ENCODE assay signal across 11 cellular contexts in genomic region chr3:58206406-58207011, GRCh38. TPM values are rescaled to one million over a fixed set of nuclear protein-coding genes. Genes with fewer than 3 reads are reported as not detected.
DNase-seq lines count a peak whose midpoint lies in the region; ATAC-seq and TF ChIP-seq lines count a peak whose summit lies in the region.
"Had no signal": no experiment of that assay in that cellular context is flagged by ENCODE, and none has a peak within 500 bp of the region (broad histone marks: within the 10 kb centered on the region; RNA-seq: fewer than 3 reads in every experiment).

No MANE protein-coding gene starts in this region.

- no peak overlapping the region for H3K4me3 ChIP-seq in adipocyte (ENCODE audit: low read length)
- no peak overlapping the region for H3K4me3 ChIP-seq in liver (ENCODE audit: low read depth in 1 of 3, low read length in 3 of 3)
- H3K4me3 ChIP-seq: gastrocnemius medialis had no signal

- no peak for TF ChIP-seq CTCF in CD4-positive, alpha-beta T cell (IDR thresholded peaks at IDR 0.05)
- TF ChIP-seq CTCF in liver (IDR thresholded peaks at IDR 0.05; ENCODE audit: low read depth, low read length, missing input control) = no peak

- H3K27me3 ChIP-seq in CD4-positive, alpha-beta T cell (ENCODE audit: control insufficient read depth, insufficient read depth, low read length) = no peaks in the 10 kb centered on the region
- no peaks in the 10 kb centered on the region for H3K27me3 ChIP-seq in adipocyte (replicated peaks; ENCODE audit: control insufficient read depth, insufficient read depth, low read length)
- H3K27me3 ChIP-seq in liver (ENCODE audit: control insufficient read depth in 4 of 4, insufficient read depth in 4 of 4, low read length in 3 of 4) = no peaks in the 10 kb centered on the region
- H3K27me3 ChIP-seq: gastrocnemius medialis had no signal

- no peaks in the 10 kb centered on the region for H3K9me3 Mint-ChIP-seq in CD4-positive, alpha-beta T cell

- H3K4me1 Mint-ChIP-seq in CD4-positive, alpha-beta T cell (ENCODE audit: low read depth) = no peaks in the 10 kb centered on the region

- no peak overlapping the region for H3K27ac Mint-ChIP-seq in CD4-positive, alpha-beta T cell

- H3K36me3 ChIP-seq in adipocyte (ENCODE audit: control insufficient read depth, insufficient read depth, low read length, severe bottlenecking) = no peaks in the 10 kb centered on the region
- no peaks in the 10 kb centered on the region for H3K36me3 ChIP-seq in liver (ENCODE audit: control insufficient read depth in 4 of 4, insufficient read depth in 3 of 4, low read depth in 1 of 4, low read length in 3 of 4)
- H3K36me3 ChIP-seq: gastrocnemius medialis had no signal

- H3K27me3 Mint-ChIP-seq in CD4-positive, alpha-beta T cell = peaks cover 24% of the 10 kb centered on the region

- H3K4me1 ChIP-seq in adipocyte (ENCODE audit: control insufficient read depth, insufficient read depth, low read length) (peaks cover 23% of the 10 kb centered on the region), liver (ENCODE audit: control insufficient read depth in 4 of 4, insufficient read depth in 4 of 4, low read length in 3 of 4) (peaks cover 2 to 20% (median 12%) of the 10 kb centered on the region in 4 donors)
- H3K4me1 ChIP-seq: gastrocnemius medialis had no signal

- no peak for TF ChIP-seq RAD21 in liver (IDR thresholded peaks at IDR 0.05)

- CTCF ChIA-PET in CD4-positive, alpha-beta T cell (lab: Charles Lee) = no interaction called here
- CTCF ChIA-PET in HEK293T (lab: Yijun Ruan, JAX) = no interaction called here

- WGBS in liver = 70% methylated on average over 5 of the region's 5 CpGs

- no peak overlapping the region for H3K27ac ChIP-seq in CD4-positive, alpha-beta T cell (ENCODE audit: low read depth, low read length)
- H3K27ac ChIP-seq in liver (ENCODE audit: low read depth in 1 of 2, low read length in 2 of 2) = peak overlapping the region; percentile 29 to 45
- H3K27ac ChIP-seq: gastrocnemius medialis had no signal

- H3K9ac ChIP-seq in adipocyte (ENCODE audit: low read length) (no peak overlapping the region), liver (ENCODE audit: low read depth in 1 of 2, low read length in 2 of 2) (no peak overlapping the region)

- DNase-seq in CD4-positive, alpha-beta T cell = no peak
- DNase-seq in adipocyte (ENCODE audit: low read depth) = peak; percentile 44
- DNase-seq in SW480 (ENCODE audit: low spot score) = no peak
- no peak for DNase-seq in HEK293T (ENCODE audit: extremely low spot score)
- DNase-seq: gastrocnemius medialis, NCI-H1092 had no signal

- intact Hi-C loops in CD4-positive, alpha-beta T cell (cut with DNase I, micrococcal nuclease) = no loop called here

- H3K36me3 Mint-ChIP-seq in CD4-positive, alpha-beta T cell (ENCODE audit: low read depth) = no peaks in the 10 kb centered on the region

- ATAC-seq in CD4-positive, alpha-beta T cell (ENCODE audit: poor library complexity) = peak; percentile 48
- ATAC-seq in HG02610 (IDR thresholded peaks at IDR 0.05; ENCODE audit: unreplicated experiment) (peak; percentile 50), HG02852 (IDR thresholded peaks at IDR 0.05; ENCODE audit: unreplicated experiment) (no peak), HG02588 (IDR thresholded peaks at IDR 0.05; ENCODE audit: unreplicated experiment) (no peak)
- ATAC-seq: gastrocnemius medialis had no signal

- H3K4me3 Mint-ChIP-seq in CD4-positive, alpha-beta T cell = no peak overlapping the region

- peaks cover 7% of the 10 kb centered on the region for H3K9me3 ChIP-seq in CD4-positive, alpha-beta T cell (ENCODE audit: control insufficient read depth, low read length)
- H3K9me3 ChIP-seq in adipocyte (ENCODE audit: control insufficient read depth, low read length) (peaks cover 3% of the 10 kb centered on the region), liver (ENCODE audit: control insufficient read depth in 4 of 4, low read length in 3 of 4) (no peaks in the 10 kb centered on the region)
- H3K9me3 ChIP-seq: gastrocnemius medialis had no signal

- POLR2A ChIA-PET in CD4-positive, alpha-beta T cell (lab: Charles Lee) = no interaction called here
- POLR2A ChIA-PET in HEK293T (lab: Yijun Ruan, JAX) = no interaction called here

TF ChIP-seq in liver, 16 proteins besides CTCF, POLR2A, EP300 and RAD21 (continues in another document):
- TF ChIP-seq YY1 (IDR thresholded peaks at IDR 0.05) = no peak
- no peak for TF ChIP-seq SP1 (IDR thresholded peaks at IDR 0.05)
- no peak for TF ChIP-seq ZBTB33 (IDR thresholded peaks at IDR 0.05)
- no peak for TF ChIP-seq JUND (IDR thresholded peaks at IDR 0.05)

TF ChIP-seq in HEK293T, 16 proteins besides CTCF, POLR2A, EP300 and RAD21:
- no peak for TF ChIP-seq SP1 (IDR thresholded peaks at IDR 0.05)
- no peak for TF ChIP-seq ZNF384 (IDR thresholded peaks at IDR 0.05)
- TF ChIP-seq SUZ12 (IDR thresholded peaks at IDR 0.05) = no peak
- TF ChIP-seq FOXA1 (IDR thresholded peaks at IDR 0.05) = no peak
- no peak for TF ChIP-seq FOXM1 (IDR thresholded peaks at IDR 0.05; ENCODE audit: borderline replicate concordance)
- TF ChIP-seq LEF1 (IDR thresholded peaks at IDR 0.05; ENCODE audit: borderline replicate concordance) = no peak
- no peak for TF ChIP-seq L3MBTL2 (conservative IDR thresholded peaks at IDR 0.05)
- TF ChIP-seq TARDBP (IDR thresholded peaks at IDR 0.05) = no peak
- no peak for TF ChIP-seq HDGF (IDR thresholded peaks at IDR 0.05; ENCODE audit: borderline replicate concordance)
- no peak for TF ChIP-seq FOXK2 (IDR thresholded peaks at IDR 0.05)
- TF ChIP-seq ARNT (IDR thresholded peaks at IDR 0.05) = no peak
- no peak for TF ChIP-seq BHLHE40 (IDR thresholded peaks at IDR 0.05; ENCODE audit: borderline replicate concordance)
- TF ChIP-seq, protein P1, sequence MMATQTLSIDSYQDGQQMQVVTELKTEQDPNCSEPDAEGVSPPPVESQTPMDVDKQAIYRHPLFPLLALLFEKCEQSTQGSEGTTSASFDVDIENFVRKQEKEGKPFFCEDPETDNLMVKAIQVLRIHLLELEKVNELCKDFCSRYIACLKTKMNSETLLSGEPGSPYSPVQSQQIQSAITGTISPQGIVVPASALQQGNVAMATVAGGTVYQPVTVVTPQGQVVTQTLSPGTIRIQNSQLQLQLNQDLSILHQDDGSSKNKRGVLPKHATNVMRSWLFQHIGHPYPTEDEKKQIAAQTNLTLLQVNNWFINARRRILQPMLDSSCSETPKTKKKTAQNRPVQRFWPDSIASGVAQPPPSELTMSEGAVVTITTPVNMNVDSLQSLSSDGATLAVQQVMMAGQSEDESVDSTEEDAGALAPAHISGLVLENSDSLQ (IDR thresholded peaks at IDR 0.05) = no peak
- no peak for TF ChIP-seq ELF4 (IDR thresholded peaks at IDR 0.05)

RNA-seq across cellular contexts. Expression of gene DNASE1L3, which starts 4.3 kb away (rescaled TPM):
- total RNA-seq in CD4-positive, alpha-beta T cell = under 1 TPM; 0.53 to 0.80 TPM
- 100 to 1,000 TPM in 1 of 2 donors, 10 to 100 TPM in 1; 76.1 to 162 TPM for total RNA-seq in liver
- polyA plus RNA-seq in liver = 100 to 1,000 TPM in 1 of 2 donors, 10 to 100 TPM in 1; 94.5 to 201 TPM
- total RNA-seq: G401 had no signal

RNA-seq across cellular contexts. Expression of gene ABHD6, which starts 31.1 kb away (rescaled TPM):
- 1 to 10 TPM in 1 of 2 experiments, under 1 TPM in 1; 0.71 to 1.9 TPM for total RNA-seq in CD4-positive, alpha-beta T cell
- total RNA-seq in liver = 10 to 100 TPM; 19.8 to 60.9 TPM
- polyA plus RNA-seq in liver = 10 to 100 TPM; 36.5 to 40.1 TPM

Comparison
In these comparisons a context has a peak if more than half of its experiments do, and no peak if none do; other contexts are left out.
1. ATAC-seq: peak in CD4-positive, alpha-beta T cell (single experiment) and HG02610 (single experiment); none in HG02852 (single experiment) and HG02588 (single experiment).
2. RNA of gene DNASE1L3, which starts 4.3 kb away (total RNA-seq): 76.1 to 162 TPM in liver; 0.53 to 0.80 TPM in CD4-positive, alpha-beta T cell; every median in the first group is over 10 times any median in the second.
3. RNA of gene ABHD6, which starts 31.1 kb away (total RNA-seq): 19.8 to 60.9 TPM in liver; 0.71 to 1.9 TPM in CD4-positive, alpha-beta T cell; every median in the first group is over 4 times any median in the second.